31 cellular contexts compared by ENCODE assay signal in genomic region chr2:28927469-28927868, GRCh38. TPM values are rescaled to one million over a fixed set of nuclear protein-coding genes. Genes with fewer than 3 reads are reported as not detected.
DNase-seq lines count a peak whose midpoint lies in the region; ATAC-seq and TF ChIP-seq lines count a peak whose summit lies in the region.
"Had no signal": no experiment of that assay in that cellular context is flagged by ENCODE, and none has a peak within 500 bp of the region (broad histone marks: within the 10 kb centered on the region; RNA-seq: fewer than 3 reads in every experiment).

No MANE protein-coding gene starts in this region.

- H3K27ac ChIP-seq in SK-N-SH (ENCODE audit: low read depth in 2 of 2, low read length in 1 of 2) (peak overlapping the region; percentile 1 to 8; a peak in 1 of 4 replicates), foreskin keratinocyte (peak overlapping the region; percentile 59)
- H3K27ac ChIP-seq in CD8-positive, alpha-beta T cell (ENCODE audit: low read depth, low read length) = no peak overlapping the region
- H3K27ac ChIP-seq: 22Rv1; BLaER1 treated with 17β-estradiol and CSF1 and Interleukin-3, amounts not matched to agents 10 nM and 100 nM; dorsolateral prefrontal cortex; pancreas; suprapubic skin had no signal

- H3K36me3 Mint-ChIP-seq in CD8-positive, alpha-beta T cell = peaks cover 92% of the 10 kb centered on the region
- H3K36me3 Mint-ChIP-seq in activated naive CD8-positive, alpha-beta T cell treated with anti-CD3 and anti-CD28 coated beads for 36 hours = peaks cover 52% of the 10 kb centered on the region

- H3K9me3 ChIP-seq in SK-N-SH = no peaks in the 10 kb centered on the region
- no peaks in the 10 kb centered on the region for H3K9me3 ChIP-seq in CD8-positive, alpha-beta T cell (ENCODE audit: low read length)
- H3K9me3 ChIP-seq: BLaER1 treated with 17β-estradiol and CSF1 and Interleukin-3, amounts not matched to agents 10 nM and 100 nM; pancreas; suprapubic skin had no signal

- TF ChIP-seq RAD21 in SK-N-SH (IDR thresholded peaks at IDR 0.05; ENCODE audit: low read length) = no peak

- no peaks in the 10 kb centered on the region for H4K20me1 ChIP-seq in SK-N-SH (ENCODE audit: insufficient read depth)

- no peaks in the 10 kb centered on the region for H3K9me2 ChIP-seq in SK-N-SH

- peaks cover 37% of the 10 kb centered on the region; the same call in 1 of the 2 replicates for H3K79me2 ChIP-seq in SK-N-SH (ENCODE audit: insufficient read depth)

- H3K9me3 Mint-ChIP-seq in CD8-positive, alpha-beta T cell = no peaks in the 10 kb centered on the region
- H3K9me3 Mint-ChIP-seq in activated naive CD8-positive, alpha-beta T cell treated with anti-CD3 and anti-CD28 coated beads for 36 hours = no peaks in the 10 kb centered on the region
- H3K9me3 Mint-ChIP-seq: activated T-helper 2 cell treated with anti-CD3 and anti-CD28 coated beads, Interferon-gamma antibody, Interleukin-2, Interleukin-4, amounts not matched to agents 10 μg/mL and 5 μg/mL and 100 μg/mL, durations not matched to agents 14 hours and 24 hours and 36 hours; memory B cell; neural crest cell; T-helper 2 cell treated with Interferon-gamma antibody and Interleukin-4, amounts not matched to agents 5 μg/mL and 100 μg/mL, for 36 hours had no signal

- POLR2A ChIA-PET in SK-N-SH (lab: Yijun Ruan, JAX) = interaction anchor here (0.5 kb wide), 1 partner anchor 22 kb away, joined by 3 read pairs; no protein-coding TSS in a partner anchor
- POLR2A ChIA-PET in CD8-positive, alpha-beta T cell (lab: Charles Lee) = interaction anchor here (0.8 kb wide), 1 partner anchor 9 kb away, joined by 3 read pairs; no protein-coding TSS in a partner anchor

- H3K4me1 ChIP-seq in SK-N-SH (ENCODE audit: control insufficient read depth in 1 of 2, insufficient read depth in 2 of 2, low read depth in 1 of 2, low read length in 1 of 2) (no peaks in the 10 kb centered on the region), foreskin keratinocyte (peaks cover 18% of the 10 kb centered on the region)
- H3K4me1 ChIP-seq in CD8-positive, alpha-beta T cell (ENCODE audit: insufficient read depth, low read length) = no peaks in the 10 kb centered on the region
- H3K4me1 ChIP-seq: BLaER1 treated with 17β-estradiol and CSF1 and Interleukin-3, amounts not matched to agents 10 nM and 100 nM; pancreas had no signal

- no peaks in the 10 kb centered on the region for H3K27me3 Mint-ChIP-seq in CD8-positive, alpha-beta T cell (ENCODE audit: low read depth)
- no peaks in the 10 kb centered on the region for H3K27me3 Mint-ChIP-seq in activated naive CD8-positive, alpha-beta T cell treated with anti-CD3 and anti-CD28 coated beads for 36 hours
- H3K27me3 Mint-ChIP-seq: memory B cell had no signal

- CTCF ChIA-PET in SK-N-SH (lab: Yijun Ruan, JAX) = interaction anchor here (1.0 to 2.0 kb wide), 4 partner anchors 9 to 361 kb away, joined by 4 to 6 read pairs (median 5); no protein-coding TSS in a partner anchor
- CTCF ChIA-PET in CD8-positive, alpha-beta T cell (lab: Charles Lee) = no interaction called here

- DNase-seq in SK-N-SH (no peak), foreskin keratinocyte (no peak), SKM-1 treated with dmso at 0.1 percent for 144 hours (lab: John Stamatoyannopoulos, UW; ENCODE audit: unreplicated experiment) (no peak)
- DNase-seq in CD8-positive, alpha-beta T cell = no peak
- DNase-seq in activated naive CD8-positive, alpha-beta T cell treated with anti-CD3 and anti-CD28 coated beads for 36 hours = no peak
- DNase-seq: activated CD4-positive, alpha-beta T cell treated with anti-CD3 and anti-CD28 coated beads for 4 hours; cerebellar nuclear complex; COR-L47; DMS53; dorsolateral prefrontal cortex; HCEC 1CT; hippocampal formation; left colon; NCI-H1436 treated with DMSO at 0.1 percent for 48 hours; NCI-H2081 treated with DMSO at 0.1 percent for 48 hours; NCI-H345; pancreas; retina; Right ventricle myocardium superior; stimulated activated naive CD4-positive, alpha-beta T cell treated with Interleukin-2 at 50 U/mL for 16 hours had no signal

- H3K9ac ChIP-seq in SK-N-SH = no peak overlapping the region
- H3K9ac ChIP-seq: BLaER1 treated with 17β-estradiol and CSF1 and Interleukin-3, amounts not matched to agents 10 nM and 100 nM had no signal

- no peak for ATAC-seq in SK-N-SH treated with all-trans-retinoic acid at 6 μM for 48 hours
- ATAC-seq in CD8-positive, alpha-beta T cell = no peak
- ATAC-seq in foreskin keratinocyte = peak; percentile 11
- no peak for ATAC-seq in HG02571 (IDR thresholded peaks at IDR 0.05; ENCODE audit: unreplicated experiment)
- ATAC-seq in HG02973 (IDR thresholded peaks at IDR 0.05; ENCODE audit: unreplicated experiment) = no peak
- ATAC-seq: left colon, pancreas had no signal

- no peak overlapping the region for H3K4me2 ChIP-seq in SK-N-SH
- H3K4me2 ChIP-seq: BLaER1 treated with 17β-estradiol and CSF1 and Interleukin-3, amounts not matched to agents 10 nM and 100 nM had no signal

- intact Hi-C loops in CD8-positive, alpha-beta T cell (cut with DNase I, micrococcal nuclease) = loop anchor here in 1 of 2 experiments (5.0 kb wide), 1 partner anchor 105 kb away; no protein-coding TSS in a partner anchor

- no peaks in the 10 kb centered on the region for H3K27me3 ChIP-seq in SK-N-SH (ENCODE audit: insufficient read depth)
- H3K27me3 ChIP-seq in CD8-positive, alpha-beta T cell (ENCODE audit: insufficient read depth, low read length) = no peaks in the 10 kb centered on the region
- no peaks in the 10 kb centered on the region for H3K27me3 ChIP-seq in foreskin keratinocyte
- H3K27me3 ChIP-seq: BLaER1 treated with 17β-estradiol and CSF1 and Interleukin-3, amounts not matched to agents 10 nM and 100 nM; dorsolateral prefrontal cortex; pancreas; suprapubic skin had no signal

- no peak for TF ChIP-seq EP300 in SK-N-SH (IDR thresholded peaks at IDR 0.05; ENCODE audit: borderline replicate concordance in 1 of 2, low read depth in 1 of 2, low read length in 1 of 2)

- H3K36me3 ChIP-seq in SK-N-SH (replicated peaks in 1 of 2; ENCODE audit: control insufficient read depth in 1 of 2, insufficient read depth in 2 of 2, low read length in 1 of 2) = peaks cover 90 to 91% of the 10 kb centered on the region in 2 experiments
- H3K36me3 ChIP-seq in CD8-positive, alpha-beta T cell (ENCODE audit: insufficient read depth, low read length) = peaks cover 41% of the 10 kb centered on the region

- H2AFZ ChIP-seq in SK-N-SH (ENCODE audit: low read depth) = no peak overlapping the region

- peaks cover 5% of the 10 kb centered on the region for H3F3A ChIP-seq in SK-N-SH (replicated peaks; ENCODE audit: insufficient read depth)

- peak overlapping the region; percentile 25 for H3K27ac Mint-ChIP-seq in CD8-positive, alpha-beta T cell
- peak overlapping the region; percentile 23 for H3K27ac Mint-ChIP-seq in activated naive CD8-positive, alpha-beta T cell treated with anti-CD3 and anti-CD28 coated beads for 36 hours
- H3K27ac Mint-ChIP-seq: activated T-helper 2 cell treated with anti-CD3 and anti-CD28 coated beads, Interferon-gamma antibody, Interleukin-2, Interleukin-4, amounts not matched to agents 10 μg/mL and 5 μg/mL and 100 μg/mL, durations not matched to agents 14 hours and 24 hours and 36 hours had no signal

- H3K4me1 Mint-ChIP-seq in CD8-positive, alpha-beta T cell (ENCODE audit: low read depth) = no peaks in the 10 kb centered on the region
- H3K4me1 Mint-ChIP-seq in activated naive CD8-positive, alpha-beta T cell treated with anti-CD3 and anti-CD28 coated beads for 36 hours = no peaks in the 10 kb centered on the region
- H3K4me1 Mint-ChIP-seq: memory B cell, neural crest cell had no signal

- TF ChIP-seq CTCF in SK-N-SH (IDR thresholded peaks at IDR 0.05) (no peak), foreskin keratinocyte (conservative IDR thresholded peaks at IDR 0.05) (no peak)
- TF ChIP-seq CTCF in CD8-positive, alpha-beta T cell (IDR thresholded peaks at IDR 0.05) = no peak

- no peak overlapping the region for H3K4me3 Mint-ChIP-seq in CD8-positive, alpha-beta T cell
- H3K4me3 Mint-ChIP-seq in activated naive CD8-positive, alpha-beta T cell treated with anti-CD3 and anti-CD28 coated beads for 36 hours = no peak overlapping the region
- H3K4me3 Mint-ChIP-seq: memory B cell; neural crest cell; T-helper 2 cell treated with Interferon-gamma antibody and Interleukin-4, amounts not matched to agents 5 μg/mL and 100 μg/mL, for 36 hours had no signal

- 96% methylated on average over 2 of the region's 2 CpGs for WGBS in SK-N-SH (ENCODE audit: low lambda C conversion rate)

- H3K4me3 ChIP-seq in SK-N-SH (ENCODE audit: low read depth in 2 of 2, low read length in 1 of 2) = no peak overlapping the region
- H3K4me3 ChIP-seq in CD8-positive, alpha-beta T cell (ENCODE audit: low read depth, low read length) = no peak overlapping the region
- H3K4me3 ChIP-seq: BLaER1 treated with 17β-estradiol and CSF1 and Interleukin-3, amounts not matched to agents 10 nM and 100 nM; dorsolateral prefrontal cortex; pancreas; skin epidermis; suprapubic skin had no signal

TF ChIP-seq in SK-N-SH, 30 proteins besides CTCF, POLR2A, EP300 and RAD21 (continues in another document):
- TF ChIP-seq CHD2 (IDR thresholded peaks at IDR 0.05; ENCODE audit: low read length, partially characterized antibody) = no peak
- no peak for TF ChIP-seq MEF2A (IDR thresholded peaks at IDR 0.05; ENCODE audit: borderline replicate concordance, low read depth)

TF ChIP-seq in SK-N-SH treated with all-trans-retinoic acid at 6 μM for 48 hours, 23 proteins besides CTCF, POLR2A, EP300 and RAD21 (continues in another document):
- TF ChIP-seq TOX (CRISPR knock-in tag; IDR thresholded peaks at IDR 0.05; ENCODE audit: borderline replicate concordance) = no peak

RNA-seq across cellular contexts. Expression of gene WDR43, which starts 33.0 kb away (rescaled TPM):
- 35.1 and 48.5 TPM in 2 replicates for polyA plus RNA-seq in SK-N-SH (2012; rRNA removed)
- 50.9 and 56.2 TPM in 2 replicates for polyA plus RNA-seq in SK-N-SH (2012; cell fraction: cytosol; rRNA removed)
- 18.7 and 46.9 TPM in 2 replicates for polyA plus RNA-seq in SK-N-SH (2012; cell fraction: nucleus; rRNA removed)
- 10 to 100 TPM; 89.2 to 90.0 TPM for total RNA-seq in CD8-positive, alpha-beta T cell
- 100 to 1,000 TPM; 179 to 191 TPM for total RNA-seq in activated naive CD8-positive, alpha-beta T cell treated with anti-CD3 and anti-CD28 coated beads for 36 hours
- 78.3 and 85.8 TPM in 2 replicates for total RNA-seq in foreskin keratinocyte
- 16.2 and 24.9 TPM in 2 replicates for polyA plus RNA-seq in foreskin keratinocyte

RNA-seq across cellular contexts. Expression of gene TOGARAM2, which starts 53.6 kb away (rescaled TPM):
- polyA plus RNA-seq in SK-N-SH (2012; rRNA removed) = 0.10 and 0.69 TPM in 2 replicates
- polyA plus RNA-seq in SK-N-SH (2012; cell fraction: cytosol; rRNA removed) = 0.06 and 0.13 TPM in 2 replicates
- polyA plus RNA-seq in SK-N-SH (2012; cell fraction: nucleus; rRNA removed) = 1.1 and 2.5 TPM in 2 replicates
- 1 to 10 TPM; 4.6 to 4.8 TPM for total RNA-seq in CD8-positive, alpha-beta T cell
- 1 to 10 TPM; 1.9 to 2.0 TPM for total RNA-seq in activated naive CD8-positive, alpha-beta T cell treated with anti-CD3 and anti-CD28 coated beads for 36 hours
- total RNA-seq in foreskin keratinocyte = 0.24 and 0.28 TPM in 2 replicates
- 0.06 and 0.10 TPM in 2 replicates for polyA plus RNA-seq in foreskin keratinocyte

RNA-seq across cellular contexts. Expression of gene TRMT61B, which starts 57.4 kb away (rescaled TPM):
- 11.0 and 11.4 TPM in 2 replicates for polyA plus RNA-seq in SK-N-SH (2012; rRNA removed)
- polyA plus RNA-seq in SK-N-SH (2012; cell fraction: cytosol; rRNA removed) = 13.7 and 16.6 TPM in 2 replicates
- 11.6 and 13.2 TPM in 2 replicates for polyA plus RNA-seq in SK-N-SH (2012; cell fraction: nucleus; rRNA removed)
- total RNA-seq in CD8-positive, alpha-beta T cell = 10 to 100 TPM; 17.9 to 22.9 TPM
- 10 to 100 TPM; 18.9 to 20.6 TPM for total RNA-seq in activated naive CD8-positive, alpha-beta T cell treated with anti-CD3 and anti-CD28 coated beads for 36 hours
- 21.1 and 23.1 TPM in 2 replicates for total RNA-seq in foreskin keratinocyte
- polyA plus RNA-seq in foreskin keratinocyte = 17.2 and 19.6 TPM in 2 replicates
